Comparison of ENCODE assay signal across 1 cellular context in the genomic region with DNA sequence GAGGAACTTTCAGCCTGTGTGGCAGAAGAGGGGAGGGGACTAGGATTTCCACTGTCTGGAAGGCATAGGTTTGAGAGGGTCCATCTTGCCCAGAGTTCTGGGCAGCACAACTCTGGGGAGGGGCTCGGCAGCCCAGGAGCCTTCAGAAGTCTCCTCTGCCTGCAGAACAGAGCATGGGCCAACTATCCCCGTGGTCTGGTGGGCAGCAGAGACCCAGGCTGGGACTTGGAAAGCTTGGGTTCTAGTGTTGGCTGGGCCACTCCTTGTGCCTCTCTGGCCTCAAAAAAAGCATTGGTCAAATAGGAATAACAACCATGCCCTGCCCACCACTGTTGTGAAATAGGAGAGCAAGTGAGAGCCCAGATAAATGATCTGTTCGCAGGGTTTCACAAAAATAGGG.
A peak's percentile ranks its signal among the peaks of the same experiment; 100 is the strongest.
TF ChIP-seq lines count a peak whose summit lies in the region.

No MANE protein-coding gene starts in this region.

TF ChIP-seq in HepG2, 621 proteins besides CTCF, POLR2A, EP300 and RAD21:
- TF ChIP-seq, protein P1, sequence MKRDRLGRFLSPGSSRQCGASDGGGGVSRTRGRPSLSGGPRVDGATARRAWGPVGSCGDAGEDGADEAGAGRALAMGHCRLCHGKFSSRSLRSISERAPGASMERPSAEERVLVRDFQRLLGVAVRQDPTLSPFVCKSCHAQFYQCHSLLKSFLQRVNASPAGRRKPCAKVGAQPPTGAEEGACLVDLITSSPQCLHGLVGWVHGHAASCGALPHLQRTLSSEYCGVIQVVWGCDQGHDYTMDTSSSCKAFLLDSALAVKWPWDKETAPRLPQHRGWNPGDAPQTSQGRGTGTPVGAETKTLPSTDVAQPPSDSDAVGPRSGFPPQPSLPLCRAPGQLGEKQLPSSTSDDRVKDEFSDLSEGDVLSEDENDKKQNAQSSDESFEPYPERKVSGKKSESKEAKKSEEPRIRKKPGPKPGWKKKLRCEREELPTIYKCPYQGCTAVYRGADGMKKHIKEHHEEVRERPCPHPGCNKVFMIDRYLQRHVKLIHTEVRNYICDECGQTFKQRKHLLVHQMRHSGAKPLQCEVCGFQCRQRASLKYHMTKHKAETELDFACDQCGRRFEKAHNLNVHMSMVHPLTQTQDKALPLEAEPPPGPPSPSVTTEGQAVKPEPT (CRISPR knock-in tag; IDR thresholded peaks at IDR 0.05; ENCODE audit: low read depth): no peak
- no peak for TF ChIP-seq RXRA (CRISPR knock-in tag; IDR thresholded peaks at IDR 0.05)
- TF ChIP-seq CEBPB (IDR thresholded peaks at IDR 0.05; ENCODE audit: borderline replicate concordance, low read depth, low read length): peak; percentile 21; the same call in 1 of the 2 replicates
TF ChIP-seq in HepG2: peak in this region for 1.
